8 cellular contexts compared by ENCODE assay signal in genomic region chr4:74874785-74875367, GRCh38. TPM values are rescaled to one million over a fixed set of nuclear protein-coding genes. Genes with fewer than 3 reads are reported as not detected.
DNase-seq lines count a peak whose midpoint lies in the region; ATAC-seq, FAIRE-seq and TF ChIP-seq lines count a peak whose summit lies in the region.

No MANE protein-coding gene starts in this region.

- intact Hi-C loops in K562 (cut with micrococcal nuclease), result loop anchor here (5.0 to 10.0 kb wide), 2 partner anchors 417 to 600 kb away; no protein-coding TSS in a partner anchor

- H3K9me3 ChIP-seq in K562 (replicated peaks; ENCODE audit: control insufficient read depth, insufficient read depth, low read depth, low read length) (no peaks in the 10 kb centered on the region), iPS DF 6.9 (ENCODE audit: control insufficient read depth, insufficient read depth, low read length) (no peaks in the 10 kb centered on the region), small intestine (ENCODE audit: control insufficient read depth, low read depth) (no peaks in the 10 kb centered on the region)

- in situ Hi-C loops in K562 (cut with MboI), result no loop called here

- H3K36me3 ChIP-seq in K562 (ENCODE audit: control insufficient read depth, insufficient read depth, low read length) (no peaks in the 10 kb centered on the region), iPS DF 6.9 (ENCODE audit: control insufficient read depth, insufficient read depth, low read length) (no peaks in the 10 kb centered on the region), small intestine (ENCODE audit: control insufficient read depth in 2 of 2, insufficient read depth in 2 of 2, low read length in 2 of 2) (no peaks in the 10 kb centered on the region)

- no TSS peak for BruUV-seq in K562 (replicated peaks; lab: Mats Ljungman, UMichigan)

- TF ChIP-seq POLR2A in K562 (conservative IDR thresholded peaks at IDR 0.05), result no peak

- TF ChIP-seq CTCF in K562 (IDR thresholded peaks at IDR 0.05 in 2 of 3, conservative IDR thresholded peaks at IDR 0.05 in 1 of 3; ENCODE audit: insufficient read depth in 2 of 3, low read depth in 1 of 3, low read length in 3 of 3), result peak; percentile 69 to 77 (median 74)

- peak; percentile 48 to 95 (median 91) for DNase-seq in NCI-H1417 (lab: John Stamatoyannopoulos, UW)
- DNase-seq in NCI-H1417 treated with DMSO at 0.1 percent for 48 hours (lab: John Stamatoyannopoulos, UW), result no peak
- DNase-seq in NCI-H774 (lab: John Stamatoyannopoulos, UW), result peak; percentile 77
- DNase-seq in K562 (ENCODE audit: extremely low read depth in 1 of 4, low spot score in 3 of 4), result peak; percentile 46 to 72 (median 62)
- peak; percentile 54 for DNase-seq in iPS DF 6.9 (ENCODE audit: low read depth, low spot score)
- DNase-seq in small intestine, result peak; percentile 75

- H3K4me3 ChIP-seq in K562, result no peak overlapping the region
- no peak overlapping the region for H3K4me3 ChIP-seq in iPS DF 6.9 (ENCODE audit: low read length)
- no peak overlapping the region for H3K4me3 ChIP-seq in small intestine (ENCODE audit: low read depth in 1 of 2, low read length in 2 of 2)

- no peak for TF ChIP-seq EP300 in K562 (IDR thresholded peaks at IDR 0.05; ENCODE audit: low read length)

- TF ChIP-seq RAD21 in K562 (CRISPR knock-in tag; conservative IDR thresholded peaks at IDR 0.05 in 1 of 2, IDR thresholded peaks at IDR 0.05 in 1 of 2), result peak; percentile 60 to 77

- no peak overlapping the region for H2AFZ ChIP-seq in K562 (ENCODE audit: low read depth, low read length)

- no peaks in the 10 kb centered on the region for H4K20me1 ChIP-seq in K562 (replicated peaks; ENCODE audit: control insufficient read depth, insufficient read depth, low read length)

- H3K27ac ChIP-seq in K562 (ENCODE audit: extremely low read depth, low read depth, low read length), result no peak overlapping the region
- H3K27ac ChIP-seq in iPS DF 6.9 (ENCODE audit: low read length), result no peak overlapping the region
- no peak overlapping the region for H3K27ac ChIP-seq in small intestine (ENCODE audit: low read depth in 1 of 2, low read length in 1 of 2)

- FAIRE-seq in K562 (lab: Jason Lieb, UNC) (peak; percentile 93), small intestine (lab: Jason Lieb, UNC) (no peak)

- H3K9me1 ChIP-seq in K562 (ENCODE audit: control insufficient read depth, insufficient read depth, low read length), result no peaks in the 10 kb centered on the region

- H3K79me2 ChIP-seq in K562 (ENCODE audit: control insufficient read depth, insufficient read depth, low read length), result no peaks in the 10 kb centered on the region

- H3K4me2 ChIP-seq in K562 (ENCODE audit: insufficient read depth, low read length), result no peak overlapping the region

- no peak overlapping the region for H3K9ac ChIP-seq in K562 (ENCODE audit: insufficient read depth in 1 of 2, low read depth in 2 of 2, low read length in 2 of 2)

- peak; percentile 42 for ATAC-seq in GM19452 (IDR thresholded peaks at IDR 0.05; ENCODE audit: unreplicated experiment)
- peak; percentile 49 for ATAC-seq in HG03457 (IDR thresholded peaks at IDR 0.05; ENCODE audit: unreplicated experiment)
- peak; percentile 94 for ATAC-seq in K562

- no peaks in the 10 kb centered on the region for H3K4me1 ChIP-seq in K562 (replicated peaks in 1 of 2; ENCODE audit: control insufficient read depth in 2 of 2, insufficient read depth in 2 of 2, low read length in 2 of 2)
- no peaks in the 10 kb centered on the region for H3K4me1 ChIP-seq in iPS DF 6.9 (ENCODE audit: control insufficient read depth, insufficient read depth, low read length)
- H3K4me1 ChIP-seq in small intestine (ENCODE audit: control insufficient read depth in 2 of 2, insufficient read depth in 1 of 2, low read depth in 1 of 2, low read length in 1 of 2), result no peaks in the 10 kb centered on the region

- CTCF ChIA-PET in K562 (lab: Yijun Ruan, JAX; ENCODE audit: low intra/inter-chr PET ratio), result interaction anchor here (1.3 to 1.7 kb wide), 3 partner anchors 415 to 615 kb away, joined by 3 to 4 read pairs (median 3); no protein-coding TSS in a partner anchor

- POLR2A ChIA-PET in K562 (lab: Yijun Ruan, JAX), result no interaction called here

- whole genome bisulfite sequencing in K562 (ENCODE audit: insufficient coverage, low coverage, missing lambda C conversion rate), result 0% methylated on average over 1 of the region's 1 CpG
- no CpG with 5 or more reads among the region's 1 CpG for WGBS in iPS DF 6.9 (ENCODE audit: insufficient coverage, insufficient read length)
- WGBS in small intestine, 3 donors, result 11 to 13% (median 13%) methylated on average over 1 of the region's 1 CpG

- no peaks in the 10 kb centered on the region; a peak in 1 of 5 replicates for H3K27me3 ChIP-seq in K562 (ENCODE audit: control insufficient read depth in 2 of 2, insufficient read depth in 2 of 2, low read length in 2 of 2)
- H3K27me3 ChIP-seq in iPS DF 6.9 (ENCODE audit: control insufficient read depth, insufficient read depth, low read length), result no peaks in the 10 kb centered on the region
- H3K27me3 ChIP-seq in small intestine (ENCODE audit: control insufficient read depth in 2 of 2, insufficient read depth in 2 of 2, low read length in 2 of 2), result peaks cover 0 to 2% of the 10 kb centered on the region in 2 donors

TF ChIP-seq in K562, 482 proteins besides CTCF, POLR2A, EP300 and RAD21:
- TF ChIP-seq SMC3 (conservative IDR thresholded peaks at IDR 0.05; ENCODE audit: insufficient read depth, low read depth, low read length), result peak; percentile 57; the same call in 1 of the 2 replicates
- TF ChIP-seq DEAF1 (CRISPR knock-in tag; IDR thresholded peaks at IDR 0.05), result peak; percentile 13; the same call in 1 of the 2 replicates
- no peak for TF ChIP-seq ZNF212 (CRISPR knock-in tag; IDR thresholded peaks at IDR 0.05)

RNA-seq across cellular contexts. Expression of gene PARM1, which starts 58.0 kb away (rescaled TPM):
- not detected in 2 replicates for total RNA-seq in K562 (2011; cell fraction: chromatin; rRNA removed; ENCODE audit: low replicate concordance)
- total RNA-seq in K562 (2011; cell fraction: nucleolus; rRNA removed), result not detected in 2 replicates
- not detected in 2 replicates for total RNA-seq in K562 (2011; cell fraction: nucleoplasm; rRNA removed)
- total RNA-seq in K562 (2014; rRNA removed), result not detected in 2 replicates
- total RNA-seq in K562 (2014; rRNA removed; fragmentation: Illumina TruSeq; extraction: Trizol), result not detected in 2 replicates
- not detected in 2 replicates for total RNA-seq in K562 (2015; rRNA removed; fragmentation: Illumina TruSeq; extraction: Trizol)
- 0.07 and 0.09 TPM in 2 replicates for total RNA-seq in K562 (2021)
- polyA plus RNA-seq in K562 (2011; rRNA removed), result not detected in 2 replicates
- polyA plus RNA-seq in K562 (2011; cell fraction: cytosol; rRNA removed), result not detected in 2 replicates
- polyA plus RNA-seq in K562 (2011; cell fraction: nucleus; rRNA removed), result not detected in 2 replicates
- 0.03 TPM in 1 of 2 replicates, not detected in the other for polyA plus RNA-seq in K562 (2012)
- polyA plus RNA-seq in K562 (2014; fragmentation: Illumina TruSeq; extraction: Trizol), result not detected in 2 replicates
- not detected for polyA plus RNA-seq in K562 (2014; fragmentation: Nextera tagmentation; extraction: Ambion mirVana)
- not detected in 2 replicates for polyA plus RNA-seq in K562 (2014; rRNA removed)
- polyA minus RNA-seq in K562 (2011; rRNA and poly(A)+ RNA removed), result not detected in 2 replicates
- not detected in 2 replicates for polyA minus RNA-seq in K562 (2011; cell fraction: cytosol; rRNA and poly(A)+ RNA removed)
- polyA minus RNA-seq in K562 (2011; cell fraction: nucleus; rRNA and poly(A)+ RNA removed), result not detected in 2 replicates
- 10 to 100 TPM in 1 of 3 donors, 1 to 10 TPM in 1, under 1 TPM in 1; under 0.01 to 13.4 (median 1.4) TPM for polyA plus RNA-seq in small intestine

Comparison
In these comparisons a context has a peak if more than half of its experiments do, and no peak if none do; other contexts are left out.
1. ATAC-seq: peak in every context shown above with its lines; median percentile 94 in K562; 49 in HG03457; 42 in GM19452.